In genomic region chr22:20079745-20080444, GRCh38 we compare ENCODE assay signal across 1 cellular context.
TF ChIP-seq lines count a peak whose summit lies in the region.

Gene DGCR8, plus strand, starts transcription at chr22:20080241. Its CDS starts 5,723 bp downstream, at chr22:20085964.

TF ChIP-seq in K562, 482 proteins besides CTCF, POLR2A, EP300 and RAD21 (continued from another document and continues in another):
- TF ChIP-seq E2F6 (IDR thresholded peaks at IDR 0.05; ENCODE audit: borderline replicate concordance in 1 of 2, extremely low read depth in 1 of 2, insufficient read depth in 1 of 2, insufficient read length in 1 of 2, low read depth in 1 of 2, low read length in 1 of 2, poor library complexity in 1 of 2, severe bottlenecking in 1 of 2): peak; percentile 99 to 100
- 0 out of 2 replicates have a peak, but pooled peaks have one; percentile 81 for TF ChIP-seq HDAC6 (IDR thresholded peaks at IDR 0.05; ENCODE audit: low read depth, low read length)
- peak; percentile 87 for TF ChIP-seq ZNF668 (CRISPR knock-in tag; IDR thresholded peaks at IDR 0.05)
- peak; percentile 93; the same call in 1 of the 2 replicates for TF ChIP-seq ZNF830 (CRISPR knock-in tag; IDR thresholded peaks at IDR 0.05)
- no peak for TF ChIP-seq USF1 (CRISPR knock-in tag; IDR thresholded peaks at IDR 0.05)
- TF ChIP-seq SMAD2 (IDR thresholded peaks at IDR 0.05; ENCODE audit: low read depth, low read length): peak; percentile 85; the same call in 1 of the 2 replicates
- TF ChIP-seq IRF9 (tag; IDR thresholded peaks at IDR 0.05): peak; percentile 89; the same call in 1 of the 2 replicates
- TF ChIP-seq TBL1XR1 (IDR thresholded peaks at IDR 0.05; ENCODE audit: low read length in 2 of 2): peak in 1 of 2 experiments; percentile 74; a peak in 2 of 4 replicates
- TF ChIP-seq U2AF2 (optimal IDR thresholded peaks at IDR 0.05; ENCODE audit: low read depth, low read length): no peak
- peak; percentile 97 for TF ChIP-seq POLR2AphosphoS2 (IDR thresholded peaks at IDR 0.05; ENCODE audit: low read length)
- peak; percentile 91 for TF ChIP-seq HSF4 (CRISPR knock-in tag; IDR thresholded peaks at IDR 0.05; ENCODE audit: borderline replicate concordance)
- peak; percentile 87 for TF ChIP-seq KAT2B (IDR thresholded peaks at IDR 0.05; ENCODE audit: low read depth, low read length)
- peak; percentile 99 for TF ChIP-seq ZBTB9 (CRISPR knock-in tag; IDR thresholded peaks at IDR 0.05)
- no peak for TF ChIP-seq THRA (IDR thresholded peaks at IDR 0.05)
- peak; percentile 95 for TF ChIP-seq NEUROD1 (IDR thresholded peaks at IDR 0.05; ENCODE audit: borderline replicate concordance, low read depth, low read length, partially characterized antibody)
- no peak for TF ChIP-seq BRD9 (IDR thresholded peaks at IDR 0.05; ENCODE audit: low read depth, partially characterized antibody)
- TF ChIP-seq HLTF (IDR thresholded peaks at IDR 0.05): no peak
- TF ChIP-seq KLF6 (CRISPR knock-in tag; IDR thresholded peaks at IDR 0.05; ENCODE audit: borderline replicate concordance): peak; percentile 93
- TF ChIP-seq FIP1L1 (IDR thresholded peaks at IDR 0.05; ENCODE audit: low read depth, low read length, poor library complexity, severe bottlenecking): peak; percentile 92
- TF ChIP-seq ETS2 (tag; IDR thresholded peaks at IDR 0.05; ENCODE audit: borderline replicate concordance, poor library complexity, severe bottlenecking): peak; percentile 17
- peak; percentile 96 for TF ChIP-seq ZNF583 (CRISPR knock-in tag; IDR thresholded peaks at IDR 0.05)
- peak; percentile 88; the same call in 1 of the 2 replicates for TF ChIP-seq ZNF764 (CRISPR knock-in tag; IDR thresholded peaks at IDR 0.05; ENCODE audit: low read depth)
- TF ChIP-seq HNRNPH1 (optimal IDR thresholded peaks at IDR 0.05; ENCODE audit: low read depth, low read length): no peak
- TF ChIP-seq ZKSCAN8 (CRISPR knock-in tag; IDR thresholded peaks at IDR 0.05): no peak
- TF ChIP-seq ZNF165 (CRISPR knock-in tag; IDR thresholded peaks at IDR 0.05; ENCODE audit: borderline replicate concordance): peak; percentile 95
- no peak for TF ChIP-seq SNRNP70 (optimal IDR thresholded peaks at IDR 0.05; ENCODE audit: low read depth, low read length)
- peak; percentile 98 for TF ChIP-seq STAT6 (CRISPR knock-in tag; IDR thresholded peaks at IDR 0.05)
- TF ChIP-seq TAF7 (tag; IDR thresholded peaks at IDR 0.05): peak; percentile 96
- TF ChIP-seq ZNF41 (CRISPR knock-in tag; conservative IDR thresholded peaks at IDR 0.05): peak; percentile 76
- peak; percentile 74 for TF ChIP-seq ZNF695 (CRISPR knock-in tag; IDR thresholded peaks at IDR 0.05)
- no peak for TF ChIP-seq ZNF740 (CRISPR knock-in tag; IDR thresholded peaks at IDR 0.05)
- TF ChIP-seq ZNF740 (tag; IDR thresholded peaks at IDR 0.05): peak in 1 of 2 experiments; percentile 54; a peak in 1 of 4 replicates
- peak; percentile 80 for TF ChIP-seq E4F1 (CRISPR knock-in tag; IDR thresholded peaks at IDR 0.05; ENCODE audit: borderline replicate concordance)
- 0 out of 6 replicates have a peak, but pooled peaks of 1 of the 3 experiments have one; percentile 26 for TF ChIP-seq ZBTB11 (CRISPR knock-in tag; IDR thresholded peaks at IDR 0.05)
- TF ChIP-seq KLF1 (tag; IDR thresholded peaks at IDR 0.05): peak; percentile 86
- peak; percentile 81 for TF ChIP-seq JUND (IDR thresholded peaks at IDR 0.05; ENCODE audit: borderline replicate concordance, low read depth, low read length)
- no peak for TF ChIP-seq JUND (tag; IDR thresholded peaks at IDR 0.05; ENCODE audit: borderline replicate concordance, low read depth, low read length)
- TF ChIP-seq MLX (CRISPR knock-in tag; conservative IDR thresholded peaks at IDR 0.05): peak; percentile 85 to 96; a peak in 2 of 4 replicates
- TF ChIP-seq L3MBTL2 (IDR thresholded peaks at IDR 0.05): no peak
- TF ChIP-seq FOXM1 (IDR thresholded peaks at IDR 0.05; ENCODE audit: low read depth): no peak
- TF ChIP-seq FOXM1 (CRISPR knock-in tag; IDR thresholded peaks at IDR 0.05; ENCODE audit: low read depth): no peak
- TF ChIP-seq FOXP1 (CRISPR knock-in tag; IDR thresholded peaks at IDR 0.05): no peak
- TF ChIP-seq ATF3 (IDR thresholded peaks at IDR 0.05): no peak
- peak; percentile 82 for TF ChIP-seq ATF3 (CRISPR knock-in tag; conservative IDR thresholded peaks at IDR 0.05)
- no peak for TF ChIP-seq MEIS2 (IDR thresholded peaks at IDR 0.05; ENCODE audit: partially characterized antibody)
- TF ChIP-seq CHD4 (IDR thresholded peaks at IDR 0.05; ENCODE audit: insufficient read depth, insufficient replicate concordance, low read depth, low read length, poor library complexity, severe bottlenecking): peak; percentile 57
- TF ChIP-seq SLC30A9 (CRISPR knock-in tag; IDR thresholded peaks at IDR 0.05): peak; percentile 53; the same call in 1 of the 2 replicates
- peak; percentile 72 for TF ChIP-seq ZFP36 (IDR thresholded peaks at IDR 0.05; ENCODE audit: low read depth, low read length, partially characterized antibody)
- no peak for TF ChIP-seq STAT5A (IDR thresholded peaks at IDR 0.05; ENCODE audit: borderline replicate concordance, low read length)
- peak; percentile 92 for TF ChIP-seq SMAD1 (IDR thresholded peaks at IDR 0.05; ENCODE audit: low read depth, low read length, partially characterized antibody)
- peak; percentile 91 for TF ChIP-seq DMBX1 (CRISPR knock-in tag; IDR thresholded peaks at IDR 0.05; ENCODE audit: borderline replicate concordance)
